Comparison of ENCODE assay signal across 19 cellular contexts in the genomic region with DNA sequence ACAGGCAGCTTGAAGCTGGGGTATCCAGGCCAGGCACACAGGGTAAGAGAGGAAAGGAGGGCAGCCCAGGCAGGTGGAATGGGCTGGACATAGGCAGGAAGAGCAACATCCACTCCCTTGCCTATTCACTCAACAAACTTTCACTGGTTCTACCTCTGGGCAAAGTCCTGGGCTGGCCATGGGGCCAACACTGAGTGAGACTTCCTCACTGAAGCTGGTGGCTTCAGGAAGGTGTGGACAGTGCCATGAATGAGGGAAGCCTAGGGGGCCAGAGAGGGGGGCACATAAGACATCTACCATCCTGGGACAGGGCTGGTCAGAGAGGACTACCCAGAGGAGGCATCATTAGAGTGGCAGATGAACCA. TPM values are rescaled to one million over a fixed set of nuclear protein-coding genes. Genes with fewer than 3 reads are reported as not detected.
DNase-seq lines count a peak whose midpoint lies in the region; ATAC-seq, FAIRE-seq and TF ChIP-seq lines count a peak whose summit lies in the region.
"Had no signal": no experiment of that assay in that cellular context is flagged by ENCODE, and none has a peak within 500 bp of the region (broad histone marks: within the 10 kb centered on the region; RNA-seq: fewer than 3 reads in every experiment).

No MANE protein-coding gene starts in this region.

- H4K5ac ChIP-seq in H1 (ENCODE audit: insufficient read length, low read depth, low read length), result no peak overlapping the region

- no peak for TF ChIP-seq EP300 in H1 (IDR thresholded peaks at IDR 0.05; ENCODE audit: borderline replicate concordance in 1 of 2, low read depth in 2 of 2, low read length in 2 of 2)

- FAIRE-seq in H1 (lab: Jason Lieb, UNC), result no peak
- FAIRE-seq in pancreas (lab: Jason Lieb, UNC), result no peak
- FAIRE-seq: endothelial cell of umbilical vein had no signal

- intact Hi-C loops in A673 (cut with micrococcal nuclease; ENCODE audit: unreplicated experiment), result no loop called here
- intact Hi-C loops in CD4-positive, alpha-beta T cell (cut with DNase I, micrococcal nuclease), result loop anchor here in 1 of 2 experiments (10.0 kb wide), 2 partner anchors 221 to 351 kb away; partner anchors contain the start of genes NDUFA6 and SEPTIN3
- intact Hi-C loops in activated CD4-positive, alpha-beta memory T cell treated with anti-CD3 and anti-CD28 coated beads for 36 hours (cut with micrococcal nuclease), result no loop called here
- intact Hi-C loops in pancreas (cut with DNase I), result no loop called here
- intact Hi-C loops in posterior vena cava (cut with DNase I), result no loop called here
- intact Hi-C loops in Calu3 (cut with micrococcal nuclease; ENCODE audit: unreplicated experiment), result no loop called here

- H3K56ac ChIP-seq in H1 (replicated peaks; ENCODE audit: insufficient read length, low read depth, low read length), result no peak overlapping the region

- TF ChIP-seq RAD21 in H1 (IDR thresholded peaks at IDR 0.05 in 1 of 2, conservative IDR thresholded peaks at IDR 0.05 in 1 of 2; ENCODE audit: low read depth in 2 of 2, low read length in 2 of 2), result no peak

- TF ChIP-seq CTCF in A673 (conservative IDR thresholded peaks at IDR 0.05; ENCODE audit: low read depth, low read length) (no peak), H1 (IDR thresholded peaks at IDR 0.05; ENCODE audit: control extremely low read depth in 1 of 3, insufficient read depth in 1 of 3, low read depth in 1 of 3, low read length in 3 of 3) (no peak), pancreas (IDR thresholded peaks at IDR 0.05) (no peak), Calu3 (IDR thresholded peaks at IDR 0.05; ENCODE audit: unreplicated experiment) (no peak)
- no peak for TF ChIP-seq CTCF in CD4-positive, alpha-beta T cell (IDR thresholded peaks at IDR 0.05)

- H3K79me2 ChIP-seq in H1 (ENCODE audit: control insufficient read depth in 1 of 2, insufficient read depth in 2 of 2, low read length in 2 of 2), result no peaks in the 10 kb centered on the region
- H3K79me2 ChIP-seq: parathyroid adenoma had no signal

- H3K9ac ChIP-seq in H1 (replicated peaks in 1 of 4; ENCODE audit: extremely low read depth in 1 of 4, low read depth in 3 of 4, low read length in 3 of 4), result no peak overlapping the region
- H3K9ac ChIP-seq: parathyroid adenoma had no signal

- H2AK5ac ChIP-seq in H1 (ENCODE audit: low read depth, low read length), result 0 out of 2 replicates have a peak overlapping the region, but pooled peaks have one; percentile 47

- H3K79me1 ChIP-seq in H1 (ENCODE audit: low read depth, low read length), result no peaks in the 10 kb centered on the region

- POLR2A ChIA-PET in A673 (lab: Charles Lee; ENCODE audit: low non-redundant PET), result no interaction called here
- POLR2A ChIA-PET in CD4-positive, alpha-beta T cell (lab: Charles Lee), result interaction anchor here (0.9 to 2.1 kb wide), 3 partner anchors 10 to 13 kb away, joined by 3 to 8 read pairs (median 4); no protein-coding TSS in a partner anchor
- POLR2A ChIA-PET in activated CD4-positive, alpha-beta memory T cell treated with anti-CD3 and anti-CD28 coated beads for 36 hours (lab: Charles Lee), result no interaction called here
- POLR2A ChIA-PET in H1 (lab: Charles Lee; ENCODE audit: partially characterized antibody), result interaction anchor here (0.6 kb wide), 1 partner anchor 62 kb away, joined by 3 read pairs; no protein-coding TSS in a partner anchor

- no peaks in the 10 kb centered on the region for H3K36me3 Mint-ChIP-seq in CD4-positive, alpha-beta T cell (ENCODE audit: low read depth)
- H3K36me3 Mint-ChIP-seq in activated CD4-positive, alpha-beta memory T cell treated with anti-CD3 and anti-CD28 coated beads for 36 hours, result no peaks in the 10 kb centered on the region
- H3K36me3 Mint-ChIP-seq in Calu3 (ENCODE audit: insufficient read depth, unreplicated experiment), result no peaks in the 10 kb centered on the region

- H3K27ac ChIP-seq in A673 (ENCODE audit: low read depth, low read length, poor library complexity, severe bottlenecking), result peak overlapping the region; percentile 12
- H3K27ac ChIP-seq in CD4-positive, alpha-beta T cell (ENCODE audit: low read depth, low read length), result no peak overlapping the region
- H3K27ac ChIP-seq in H1 (ENCODE audit: low read depth, low read length), result no peak overlapping the region
- H3K27ac ChIP-seq in pancreas, result no peak overlapping the region
- H3K27ac ChIP-seq: parathyroid adenoma, tibial nerve had no signal

- H2BK12ac ChIP-seq in H1 (ENCODE audit: low read depth, low read length), result peak overlapping the region; percentile 27; the same call in 1 of the 2 replicates

- DNase-seq in A673 (ENCODE audit: low spot score) (no peak), H1 (ENCODE audit: low read depth in 1 of 2, low spot score in 2 of 2) (no peak), Kasumi-1 (lab: John Stamatoyannopoulos, UW) (no peak), pancreas (no peak), posterior vena cava (ENCODE audit: low spot score) (no peak), Calu3 (no peak)
- no peak for DNase-seq in CD4-positive, alpha-beta T cell
- DNase-seq in activated CD4-positive, alpha-beta memory T cell treated with anti-CD3 and anti-CD28 coated beads for 36 hours, result no peak
- DNase-seq: activated B cell treated with CpG ODN at 0.5 μM for 24 hours, anterior cingulate cortex, Karpas-422, NCI-H1105 treated with DMSO at 0.1 percent for 48 hours, NCI-H526, SHP77 treated with DMSO at 0.1 percent for 48 hours had no signal

- no peak overlapping the region for H4K8ac ChIP-seq in H1 (ENCODE audit: extremely low read depth, insufficient read depth, low read length)

- H4K20me1 ChIP-seq in H1 (replicated peaks in 1 of 2; ENCODE audit: control insufficient read depth in 1 of 2, insufficient read depth in 2 of 2, low read length in 2 of 2), result peaks cover under 1 to 18% of the 10 kb centered on the region in 2 experiments

- H3K27me3 ChIP-seq in A673 (replicated peaks; ENCODE audit: insufficient read depth, low read depth, low read length, poor library complexity), result no peaks in the 10 kb centered on the region
- H3K27me3 ChIP-seq in CD4-positive, alpha-beta T cell (ENCODE audit: control insufficient read depth, insufficient read depth, low read length), result no peaks in the 10 kb centered on the region
- H3K27me3 ChIP-seq in H1 (replicated peaks in 1 of 4; ENCODE audit: control insufficient read depth in 3 of 4, extremely low read depth in 1 of 4, insufficient read depth in 3 of 4, low read length in 3 of 4), result no peaks in the 10 kb centered on the region; a peak in 2 of 7 replicates
- no peaks in the 10 kb centered on the region for H3K27me3 ChIP-seq in pancreas

- H3K4me3 Mint-ChIP-seq in CD4-positive, alpha-beta T cell, result no peak overlapping the region
- no peak overlapping the region for H3K4me3 Mint-ChIP-seq in activated CD4-positive, alpha-beta memory T cell treated with anti-CD3 and anti-CD28 coated beads for 36 hours
- H3K4me3 Mint-ChIP-seq in Calu3 (ENCODE audit: low read depth, unreplicated experiment), result no peak overlapping the region
- H3K4me3 Mint-ChIP-seq: activated B cell treated with CpG ODN at 0.5 μM for 24 hours; GM23338; stimulated activated naive CD8-positive, alpha-beta T cell treated with anti-CD3 and anti-CD28 coated beads, Interleukin-15, Interleukin-2, amounts not matched to agents 100 ng/mL and 50 ng/mL, for 24 hours had no signal

- no peak overlapping the region for H3K4me2 ChIP-seq in H1 (ENCODE audit: insufficient read depth in 1 of 2, low read depth in 2 of 2, low read length in 2 of 2)
- H3K4me2 ChIP-seq: GM23338 had no signal

- peaks cover 66% of the 10 kb centered on the region for H3K4me1 ChIP-seq in A673 (ENCODE audit: insufficient read depth, low read length, poor library complexity, severe bottlenecking)
- H3K4me1 ChIP-seq in H1 (replicated peaks in 1 of 4; ENCODE audit: control insufficient read depth in 3 of 4, insufficient read depth in 4 of 4, low read length in 3 of 4), result peaks cover 4 to 39% (median 22%) of the 10 kb centered on the region in 4 experiments; a peak in 6 of 7 replicates
- H3K4me1 ChIP-seq in pancreas, result peaks cover 0 to 8% (median 6%) of the 10 kb centered on the region in 3 donors

- no peak overlapping the region for H3K23ac ChIP-seq in H1 (ENCODE audit: insufficient read length)

- peak overlapping the region; percentile 69 for H3K4ac ChIP-seq in H1 (replicated peaks; ENCODE audit: insufficient read length, low read depth, low read length)

- H3K14ac ChIP-seq in H1 (ENCODE audit: insufficient read length), result no peak overlapping the region

- no peak overlapping the region for H2BK120ac ChIP-seq in H1 (replicated peaks; ENCODE audit: low read depth, low read length)

- BruUV-seq in A673 (replicated peaks; lab: Mats Ljungman, UMichigan), result no TSS peak
- BruUV-seq in Calu3 (replicated peaks; lab: Mats Ljungman, UMichigan), result no TSS peak

- H3K9me3 ChIP-seq in A673 (ENCODE audit: low read depth, low read length, poor library complexity, severe bottlenecking), result no peaks in the 10 kb centered on the region
- H3K9me3 ChIP-seq in CD4-positive, alpha-beta T cell (ENCODE audit: control insufficient read depth, low read length), result no peaks in the 10 kb centered on the region
- no peaks in the 10 kb centered on the region for H3K9me3 ChIP-seq in H1 (ENCODE audit: insufficient read depth in 2 of 2, low read depth in 1 of 2, low read length in 1 of 2)
- H3K9me3 ChIP-seq in pancreas, result no peaks in the 10 kb centered on the region
- H3K9me3 ChIP-seq: tibial nerve had no signal

- H2AFZ ChIP-seq in H1 (ENCODE audit: low read length), result no peak overlapping the region
- H2AFZ ChIP-seq: GM23338, parathyroid adenoma had no signal

- H4K91ac ChIP-seq in H1 (replicated peaks; ENCODE audit: insufficient read length, low read length), result peak overlapping the region; percentile 47

- H3K4me3 ChIP-seq in A673 (ENCODE audit: low read depth, low read length, poor library complexity, severe bottlenecking) (no peak overlapping the region), H1 (ENCODE audit: extremely low read depth in 1 of 4, insufficient read depth in 2 of 4, low read depth in 3 of 4, low read length in 4 of 4) (no peak overlapping the region), pancreas (no peak overlapping the region)
- H3K4me3 ChIP-seq: GM23338, tibial nerve had no signal

- H3K23me2 ChIP-seq in H1 (ENCODE audit: low read depth, low read length), result no peaks in the 10 kb centered on the region

- peak overlapping the region; percentile 44 for H2BK5ac ChIP-seq in H1 (ENCODE audit: low read depth, low read length)

- peaks cover 48% of the 10 kb centered on the region for H3K4me1 Mint-ChIP-seq in CD4-positive, alpha-beta T cell (ENCODE audit: low read depth)
- H3K4me1 Mint-ChIP-seq in activated CD4-positive, alpha-beta memory T cell treated with anti-CD3 and anti-CD28 coated beads for 36 hours (ENCODE audit: low read depth), result peaks cover 36% of the 10 kb centered on the region
- H3K4me1 Mint-ChIP-seq in Calu3 (ENCODE audit: low read depth, unreplicated experiment), result peaks cover 39% of the 10 kb centered on the region

- no peak for ATAC-seq in CD4-positive, alpha-beta T cell (ENCODE audit: poor library complexity)
- ATAC-seq in pancreas, result no peak
- ATAC-seq: GM23338 had no signal

- H3K18ac ChIP-seq in H1 (ENCODE audit: extremely low read depth, low read length), result no peak overlapping the region

- H3K27me3 Mint-ChIP-seq in CD4-positive, alpha-beta T cell, result no peaks in the 10 kb centered on the region
- no peaks in the 10 kb centered on the region for H3K27me3 Mint-ChIP-seq in activated CD4-positive, alpha-beta memory T cell treated with anti-CD3 and anti-CD28 coated beads for 36 hours
- H3K27me3 Mint-ChIP-seq in Calu3 (ENCODE audit: unreplicated experiment), result no peaks in the 10 kb centered on the region
- H3K27me3 Mint-ChIP-seq: stimulated activated naive CD8-positive, alpha-beta T cell treated with anti-CD3 and anti-CD28 coated beads, Interleukin-15, Interleukin-2, amounts not matched to agents 100 ng/mL and 50 ng/mL, for 24 hours had no signal

- H3K27ac Mint-ChIP-seq in CD4-positive, alpha-beta T cell, result peak overlapping the region; percentile 72
- H3K27ac Mint-ChIP-seq in activated CD4-positive, alpha-beta memory T cell treated with anti-CD3 and anti-CD28 coated beads for 36 hours, result peak overlapping the region; percentile 11
- H3K27ac Mint-ChIP-seq in Calu3 (ENCODE audit: unreplicated experiment), result no peak overlapping the region
- H3K27ac Mint-ChIP-seq: activated B cell treated with CpG ODN at 0.5 μM for 24 hours; GM23338; stimulated activated naive CD8-positive, alpha-beta T cell treated with anti-CD3 and anti-CD28 coated beads, Interleukin-15, Interleukin-2, amounts not matched to agents 100 ng/mL and 50 ng/mL, for 24 hours had no signal

- H2BK20ac ChIP-seq in H1 (ENCODE audit: low read length), result peak overlapping the region; percentile 40; the same call in 1 of the 2 replicates

- TF ChIP-seq POLR2A in H1 (IDR thresholded peaks at IDR 0.05; ENCODE audit: control extremely low read depth in 1 of 2, low read depth in 2 of 2, low read length in 2 of 2), result no peak

- no peaks in the 10 kb centered on the region for H3K36me3 ChIP-seq in A673 (ENCODE audit: insufficient read depth, low read length, poor library complexity, severe bottlenecking)
- H3K36me3 ChIP-seq in H1 (ENCODE audit: control insufficient read depth in 2 of 4, insufficient read depth in 4 of 4, low read length in 3 of 4), result no peaks in the 10 kb centered on the region
- H3K36me3 ChIP-seq in pancreas, result no peaks in the 10 kb centered on the region
- H3K36me3 ChIP-seq: tibial nerve had no signal

- CTCF ChIA-PET in A673 (lab: Charles Lee) (no interaction called here), H1 (lab: Charles Lee; ENCODE audit: partially characterized antibody) (interaction anchor here (0.6 to 3.6 kb wide), 13 partner anchors 56 to 198 kb away, joined by 3 to 19 read pairs (median 3); no protein-coding TSS in a partner anchor), Calu3 (lab: Charles Lee) (interaction anchor here (0.6 to 0.7 kb wide), 2 partner anchors 563 to 1073 kb away, joined by 3 read pairs; no protein-coding TSS in a partner anchor)
- CTCF ChIA-PET in CD4-positive, alpha-beta T cell (lab: Charles Lee), result interaction anchor here (1.1 to 2.3 kb wide), 2 partner anchors 146 to 225 kb away, joined by 3 to 8 read pairs; partner anchors contain the start of gene NDUFA6
- CTCF ChIA-PET in activated CD4-positive, alpha-beta memory T cell treated with anti-CD3 and anti-CD28 coated beads for 36 hours (lab: Charles Lee), result interaction anchor here (0.6 to 2.3 kb wide), 2 partner anchors 145 to 146 kb away, joined by 4 to 7 read pairs; no protein-coding TSS in a partner anchor

- peak overlapping the region; percentile 19; the same call in 1 of the 2 replicates for H2BK15ac ChIP-seq in H1 (ENCODE audit: low read length)

- no peaks in the 10 kb centered on the region for H3K9me3 Mint-ChIP-seq in CD4-positive, alpha-beta T cell
- no peaks in the 10 kb centered on the region for H3K9me3 Mint-ChIP-seq in activated CD4-positive, alpha-beta memory T cell treated with anti-CD3 and anti-CD28 coated beads for 36 hours
- H3K9me3 Mint-ChIP-seq in Calu3 (ENCODE audit: low read depth, unreplicated experiment), result no peaks in the 10 kb centered on the region
- H3K9me3 Mint-ChIP-seq: activated B cell treated with CpG ODN at 0.5 μM for 24 hours; GM23338; stimulated activated naive CD8-positive, alpha-beta T cell treated with anti-CD3 and anti-CD28 coated beads, Interleukin-15, Interleukin-2, amounts not matched to agents 100 ng/mL and 50 ng/mL, for 24 hours had no signal

RNA-seq across cellular contexts. Expression of gene TCF20, which starts 44.9 kb away (rescaled TPM):
- total RNA-seq in A673 (2021), result 69.3 and 77.8 TPM in 2 replicates
- total RNA-seq in CD4-positive, alpha-beta T cell, result 10 to 100 TPM; 61.6 to 64.1 TPM
- 10 to 100 TPM; 69.6 to 71.6 TPM for total RNA-seq in activated CD4-positive, alpha-beta memory T cell treated with anti-CD3 and anti-CD28 coated beads for 36 hours
- total RNA-seq in H1 (2021; fragmentation: NEBNext Ultra II Directional; extraction: Animal tissue kit (Norgen Biotek cat#: 25700)), result 79.8 and 80.4 TPM in 2 replicates
- polyA plus RNA-seq in H1 (2011; rRNA removed), result 22.0 and 23.3 TPM in 2 replicates
- 30.3 TPM for polyA plus RNA-seq in H1 (2011; cell fraction: cytosol; rRNA removed)
- polyA plus RNA-seq in H1 (2011; cell fraction: nucleus; rRNA removed), result 38.0 TPM
- 32.2 to 35.2 TPM (median 33.5 TPM) in 4 replicates for polyA plus RNA-seq in H1 (2012, experiment 1 of 2)
- 6.0 TPM for polyA plus RNA-seq in H1 (2012, experiment 2 of 2)
- 23.5 TPM for polyA plus RNA-seq in H1 (2013, experiment 1 of 2)
- polyA plus RNA-seq in H1 (2013, experiment 2 of 2), result 22.7 TPM
- 101 TPM in 2 replicates for polyA minus RNA-seq in H1 (2011; rRNA and poly(A)+ RNA removed)
- 35.6 TPM for polyA minus RNA-seq in H1 (2011; cell fraction: cytosol; rRNA and poly(A)+ RNA removed)
- 74.0 TPM for polyA minus RNA-seq in H1 (2011; cell fraction: nucleus; rRNA and poly(A)+ RNA removed)
- 10 to 100 TPM; 15.8 to 28.3 (median 17.8) TPM for total RNA-seq in pancreas
- 1 to 10 TPM; 7.8 to 8.1 TPM for polyA plus RNA-seq in pancreas
- 10 to 100 TPM; 26.9 to 27.2 TPM for total RNA-seq in posterior vena cava
- total RNA-seq in Calu3 (2022), result 87.2 and 96.0 TPM in 2 replicates

Comparison
In these comparisons a context has a peak if more than half of its experiments do, and no peak if none do; other contexts are left out.
1. POLR2A ChIA-PET loops: an anchor here in CD4-positive, alpha-beta T cell (0.9 to 2.1 kb wide) and H1 (0.6 kb wide); none called in A673 and activated CD4-positive, alpha-beta memory T cell treated with anti-CD3 and anti-CD28 coated beads for 36 hours.